In genomic region chr2:2851316-2851715, GRCh38 we compare ENCODE assay signal across 14 cellular contexts.
"Had no signal": no experiment of that assay in that cellular context is flagged by ENCODE, and none has a peak within 500 bp of the region (broad histone marks: within the 10 kb centered on the region; RNA-seq: fewer than 3 reads in every experiment).

No MANE protein-coding gene starts in this region.

- H3K9me3 ChIP-seq: SK-N-SH had no signal

- H3K9ac ChIP-seq: SK-N-SH had no signal

- H3K4me2 ChIP-seq: SK-N-SH had no signal

- DNase-seq: KBM-7, MV-4-11, NCI-H1048, NCI-H1105, NCI-H1694, NCI-H187 treated with DMSO at 0.1 percent for 48 hours, NCI-H2029 treated with DMSO at 0.1 percent for 48 hours, NCI-H446 treated with DMSO at 0.1 percent for 48 hours, NCI-H526, NCI-H82, PC-3, SK-N-SH, SW 1271 had no signal

- H3K27ac ChIP-seq: RWPE1 had no signal
